36 cellular contexts compared by ENCODE assay signal in the genomic region with DNA sequence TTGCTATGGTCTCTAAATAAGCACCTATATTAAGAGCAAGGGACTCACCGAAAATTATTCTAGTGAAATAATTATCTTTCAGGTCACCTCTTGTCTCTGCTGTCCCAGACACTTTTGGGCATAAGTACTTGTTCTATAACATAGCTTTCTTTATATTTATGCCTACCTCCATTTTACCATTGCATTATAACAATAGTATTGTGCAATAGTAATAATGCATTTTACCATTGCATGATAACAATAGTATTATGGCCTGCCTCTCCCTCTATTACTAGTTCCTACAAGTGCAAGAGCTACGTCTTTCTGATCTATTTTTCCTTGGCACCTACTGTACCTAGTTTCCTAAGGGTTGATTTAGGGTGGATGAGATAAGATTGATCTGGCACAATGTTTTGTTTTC.
"Had no signal": no experiment of that assay in that cellular context is flagged by ENCODE, and none has a peak within 500 bp of the region (broad histone marks: within the 10 kb centered on the region; RNA-seq: fewer than 3 reads in every experiment).

No MANE protein-coding gene starts in this region.

- H3K36me3 ChIP-seq: MG63 had no signal

- H3K9me3 ChIP-seq: MG63 had no signal

- H3K27me3 ChIP-seq: MG63 had no signal

- H3K4me3 ChIP-seq: MG63 had no signal

- DNase-seq: Karpas-422, Kasumi-1, MG63, MM.1S, MV-4-11, NCI-H1048, NCI-H1092, NCI-H1092 treated with DMSO at 0.1 percent for 48 hours, NCI-H1105, NCI-H1105 treated with DMSO at 0.1 percent for 48 hours, NCI-H1417, NCI-H1417 treated with DMSO at 0.1 percent for 48 hours, NCI-H1436, NCI-H1436 treated with DMSO at 0.1 percent for 48 hours, NCI-H146, NCI-H1694, NCI-H1694 treated with DMSO at 0.1 percent for 48 hours, NCI-H187, NCI-H187 treated with DMSO at 0.1 percent for 48 hours, NCI-H1930, NCI-H2029, NCI-H2029 treated with DMSO at 0.1 percent for 48 hours, NCI-H2081, NCI-H2081 treated with DMSO at 0.1 percent for 48 hours, NCI-H2107, NCI-H2171, NCI-H2171 treated with DMSO at 0.1 percent for 48 hours, NCI-H2227 treated with DMSO at 0.1 percent for 48 hours, NCI-H226, NCI-H345, NCI-H446, NCI-H446 treated with DMSO at 0.1 percent for 48 hours, NCI-H510A, NCI-H510A treated with DMSO at 0.1 percent for 48 hours, NCI-H524, NCI-H524 treated with DMSO at 0.1 percent for 48 hours had no signal
